In the genomic region with DNA sequence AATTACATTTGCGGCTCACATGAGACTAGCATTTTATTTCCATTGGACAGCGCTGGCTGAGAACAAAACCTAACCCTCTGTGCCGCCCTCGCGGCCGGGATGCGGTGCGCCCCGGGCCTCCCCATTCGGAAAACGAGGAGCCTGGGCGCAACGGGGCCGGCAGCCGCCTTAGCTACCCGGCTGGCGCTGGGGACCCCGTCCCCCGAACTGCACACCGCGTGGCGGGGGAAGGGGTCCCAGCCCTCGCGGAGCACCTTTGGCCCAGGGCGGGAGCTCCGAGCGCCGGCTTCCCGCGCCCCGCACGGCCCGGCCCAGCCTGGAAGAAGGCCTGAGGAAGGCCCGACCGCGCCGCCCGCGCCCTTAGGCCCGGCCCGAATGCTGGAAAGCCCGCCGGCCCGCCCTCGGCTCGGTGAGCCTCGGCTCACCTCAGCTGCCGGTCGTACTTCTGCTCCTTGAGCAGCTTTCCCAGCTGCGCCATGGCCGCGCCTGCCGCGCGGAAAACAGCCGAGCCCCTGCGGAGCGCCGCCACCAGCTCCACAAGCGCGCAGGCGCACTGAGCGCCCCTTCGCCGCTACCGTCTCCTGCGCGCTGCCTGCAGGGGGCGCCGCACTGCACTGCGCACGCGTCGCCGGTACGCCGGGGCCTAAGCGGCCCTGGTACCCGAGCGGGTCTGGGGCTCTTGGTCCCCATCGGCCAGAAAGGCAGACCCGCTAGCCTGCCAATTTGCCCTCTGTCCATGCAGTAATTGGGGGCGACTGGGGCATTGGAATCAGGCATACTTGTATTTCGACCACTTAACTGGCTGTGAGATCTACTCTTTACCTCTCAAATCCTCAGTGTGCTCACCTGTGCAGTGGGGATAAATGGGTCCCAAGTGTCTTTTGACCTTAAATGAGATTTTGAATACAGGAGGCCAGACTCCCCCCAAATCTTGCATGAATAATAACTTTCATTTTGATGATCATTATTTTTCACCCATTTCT, we compare ENCODE assay signal across 8 cellular contexts. TPM values are rescaled to one million over a fixed set of nuclear protein-coding genes. Genes with fewer than 3 reads are reported as not detected.
A peak's percentile ranks its signal among the peaks of the same experiment; 100 is the strongest.
DNase-seq lines count a peak whose midpoint lies in the region; ATAC-seq, FAIRE-seq and TF ChIP-seq lines count a peak whose summit lies in the region.

NAE1 (minus strand) TSS at position 555 of the 983 bp plus-strand sequence; CDS start at position 478, 77 bp downstream.

- ATAC-seq in HG03457 (IDR thresholded peaks at IDR 0.05; ENCODE audit: unreplicated experiment) (peak; percentile 78), left lung (peak; percentile 99)

- no peaks in the 10 kb centered on the region for H3K9me3 Mint-ChIP-seq in activated CD4-positive, alpha-beta T cell treated with anti-CD3 and anti-CD28 coated beads, Interleukin-2, amount 10 ng/mL, durations not matched to agents 24 days and 14 days

- no peaks in the 10 kb centered on the region for H3K9me3 ChIP-seq in BLaER1
- H3K9me3 ChIP-seq in left lung: no peaks in the 10 kb centered on the region

- peaks cover 1% of the 10 kb centered on the region for H3K27me3 Mint-ChIP-seq in activated CD4-positive, alpha-beta T cell treated with anti-CD3 and anti-CD28 coated beads, Interleukin-2, amount 10 ng/mL, durations not matched to agents 24 days and 14 days

- H3K27ac ChIP-seq in BLaER1: peak within 1 kb of the TSS; percentile 96
- peak within 1 kb of the TSS; percentile 88 to 90 for H3K27ac ChIP-seq in left lung

- peak within 1 kb of the TSS; percentile 78 for H3K4me3 Mint-ChIP-seq in activated CD4-positive, alpha-beta T cell treated with anti-CD3 and anti-CD28 coated beads, Interleukin-2, amount 10 ng/mL, durations not matched to agents 24 days and 14 days

- peaks cover 16% of the 10 kb centered on the region for H3K36me3 Mint-ChIP-seq in activated CD4-positive, alpha-beta T cell treated with anti-CD3 and anti-CD28 coated beads, Interleukin-2, amount 10 ng/mL, durations not matched to agents 24 days and 14 days (ENCODE audit: low read depth)

- peak within 1 kb of the TSS; percentile 95 for H3K9ac ChIP-seq in BLaER1

- H3K36me3 ChIP-seq in BLaER1 (peaks cover 32% of the 10 kb centered on the region), left lung (peaks cover 0 to 15% of the 10 kb centered on the region in 2 donors)

- peak within 1 kb of the TSS; percentile 90 for H3K4me2 ChIP-seq in BLaER1

- H3K27me3 ChIP-seq in BLaER1 (no peaks in the 10 kb centered on the region), left lung (no peaks in the 10 kb centered on the region)

- peak within 1 kb of the TSS; percentile 88 for H3K4me3 ChIP-seq in BLaER1
- H3K4me3 ChIP-seq in left lung: peak within 1 kb of the TSS; percentile 79 to 92

- peak; percentile 95 to 99 for TF ChIP-seq CTCF in left lung (IDR thresholded peaks at IDR 0.05)

- DNase-seq in GM19239 (ENCODE audit: insufficient read length, low spot score) (peak; percentile 86), NCI-H524 (lab: John Stamatoyannopoulos, UW) (peak; percentile 74 to 90), dedifferentiated amniotic fluid mesenchymal stem cell (ENCODE audit: extremely low spot score) (peak; percentile 63), left lung (peak; percentile 86 to 98)
- peak; percentile 98 for DNase-seq in activated CD4-positive, alpha-beta T cell treated with anti-CD3 and anti-CD28 coated beads, Interleukin-2, amount 10 ng/mL, durations not matched to agents 24 days and 14 days
- peak; percentile 89 to 94 for DNase-seq in stimulated activated CD4-positive, alpha-beta T cell treated with anti-CD3 and anti-CD28 coated beads, Interleukin-2, amount 100 ng/mL, for 48 hours

- H3K4me1 ChIP-seq in BLaER1 (peaks cover 24% of the 10 kb centered on the region), left lung (peaks cover 8 to 23% of the 10 kb centered on the region in 2 donors)

- peak within 1 kb of the TSS; percentile 85 for H3K27ac Mint-ChIP-seq in activated CD4-positive, alpha-beta T cell treated with anti-CD3 and anti-CD28 coated beads, Interleukin-2, amount 10 ng/mL, durations not matched to agents 24 days and 14 days

- peak; percentile 89 for FAIRE-seq in GM19239 (lab: Jason Lieb, UNC)

- peaks cover 42% of the 10 kb centered on the region for H4K20me1 ChIP-seq in BLaER1

- H3K4me1 Mint-ChIP-seq in activated CD4-positive, alpha-beta T cell treated with anti-CD3 and anti-CD28 coated beads, Interleukin-2, amount 10 ng/mL, durations not matched to agents 24 days and 14 days: peaks cover 30% of the 10 kb centered on the region

- intact Hi-C loops in activated CD4-positive, alpha-beta T cell treated with anti-CD3 and anti-CD28 coated beads, Interleukin-2, amount 10 ng/mL, durations not matched to agents 24 days and 14 days (cut with micrococcal nuclease): loop anchor here (1.0 to 2.0 kb wide), 3 partner anchors 38 to 104 kb away; partner anchors contain the start of genes CES2 and CIAO2B
- intact Hi-C loops in left lung (cut with DNase I): no loop called here

RNA-seq across cellular contexts. Expression of gene NAE1, which starts in this region (rescaled TPM):
- total RNA-seq in activated CD4-positive, alpha-beta T cell treated with anti-CD3 and anti-CD28 coated beads, Interleukin-2, amount 10 ng/mL, durations not matched to agents 24 days and 14 days: 118 and 125 TPM in 2 replicates
- 10 to 100 TPM; 41.8 to 45.2 TPM for total RNA-seq in left lung

Comparison
In these comparisons a context has a peak if more than half of its experiments do, and no peak if none do; other contexts are left out.
1. Peak in every context shown above with its lines: DNase-seq, ATAC-seq, H3K4me3 ChIP-seq and H3K27ac ChIP-seq.